In the genomic region with DNA sequence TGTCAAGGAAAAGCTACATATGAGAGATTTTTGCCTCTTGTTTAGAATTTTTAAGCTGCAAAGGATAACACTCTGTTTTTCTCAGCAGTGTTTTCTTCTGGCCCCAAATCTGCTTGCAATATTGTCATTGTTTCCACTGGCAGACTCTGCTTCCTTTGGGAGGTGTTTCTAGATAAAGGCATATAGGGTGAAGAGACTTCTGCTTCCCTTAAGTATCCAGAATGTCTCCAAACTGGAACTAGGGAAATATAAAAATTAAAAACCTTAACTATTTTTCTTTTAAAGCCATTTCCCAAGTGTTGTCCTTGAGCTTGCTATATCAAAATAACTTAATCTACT, we compare ENCODE assay signal across 24 cellular contexts. TPM values are rescaled to one million over a fixed set of nuclear protein-coding genes. Genes with fewer than 3 reads are reported as not detected.
"Had no signal": no experiment of that assay in that cellular context is flagged by ENCODE, and none has a peak within 500 bp of the region (broad histone marks: within the 10 kb centered on the region; RNA-seq: fewer than 3 reads in every experiment).

No MANE protein-coding gene starts in this region.

- H3K27ac Mint-ChIP-seq: nephron; stimulated activated naive B cell treated with anti-CD40 and anti-IgM and Interleukin-4, amounts not matched to agents 10 μg/mL and 1 μg/mL and 100 μg/mL, for 72 hours had no signal

- H3K27ac ChIP-seq: coronary artery, dorsolateral prefrontal cortex, esophagus squamous epithelium, parathyroid adenoma, psoas muscle, sigmoid colon, skin epidermis had no signal

- DNase-seq: cerebellar nuclear complex; dorsolateral prefrontal cortex; effector CD8-positive, alpha-beta T cell; esophagus squamous epithelium; foreskin melanocyte; hippocampal formation; left colon; left ventricle myocardium superior; mesendoderm; naive B cell; occipital lobe; psoas muscle; sigmoid colon; stimulated activated CD4-positive, alpha-beta T cell treated with anti-CD3 and anti-CD28 coated beads, Interleukin-2, amount 100 ng/mL, for 24 hours; stimulated activated CD4-positive, alpha-beta T cell treated with anti-CD3 and anti-CD28 coated beads, Interleukin-4, amount 100 ng/mL, for 4 hours; stimulated activated naive B cell treated with anti-CD40 and anti-IgM and Interleukin-4, amounts not matched to agents 10 μg/mL and 1 μg/mL and 100 μg/mL, for 72 hours had no signal

- H3K4me1 Mint-ChIP-seq: nephron had no signal

- H3K4me3 ChIP-seq: coronary artery, dorsolateral prefrontal cortex, esophagus squamous epithelium, psoas muscle, sigmoid colon, skin epidermis had no signal

- H3K4me1 ChIP-seq: esophagus squamous epithelium, parathyroid adenoma, psoas muscle, sigmoid colon had no signal

- H3K9me3 ChIP-seq: esophagus squamous epithelium, psoas muscle, sigmoid colon had no signal

- H3K36me3 Mint-ChIP-seq: naive B cell; stimulated activated naive B cell treated with anti-CD40 and anti-IgM and Interleukin-4, amounts not matched to agents 10 μg/mL and 1 μg/mL and 100 μg/mL, for 72 hours had no signal

- H3K9ac ChIP-seq: parathyroid adenoma had no signal

- H3K27me3 Mint-ChIP-seq: naive B cell; stimulated activated naive B cell treated with anti-CD40 and anti-IgM and Interleukin-4, amounts not matched to agents 10 μg/mL and 1 μg/mL and 100 μg/mL, for 72 hours had no signal

- H3K9me3 Mint-ChIP-seq: naive B cell; nephron; stimulated activated naive B cell treated with anti-CD40 and anti-IgM and Interleukin-4, amounts not matched to agents 10 μg/mL and 1 μg/mL and 100 μg/mL, for 72 hours had no signal

- H3K36me3 ChIP-seq: esophagus squamous epithelium, sigmoid colon had no signal

- H2AFZ ChIP-seq: parathyroid adenoma had no signal

- H3K27me3 ChIP-seq: dorsolateral prefrontal cortex, esophagus squamous epithelium, sigmoid colon had no signal

- H3K79me2 ChIP-seq: parathyroid adenoma had no signal

- ATAC-seq: left colon; left ventricle myocardium superior; psoas muscle; stimulated activated naive B cell treated with anti-CD40 and anti-IgM and Interleukin-4, amounts not matched to agents 10 μg/mL and 1 μg/mL and 100 μg/mL, for 72 hours had no signal

- H3K4me3 Mint-ChIP-seq: naive B cell; nephron; stimulated activated naive B cell treated with anti-CD40 and anti-IgM and Interleukin-4, amounts not matched to agents 10 μg/mL and 1 μg/mL and 100 μg/mL, for 72 hours had no signal

- FAIRE-seq: endometrium had no signal

RNA-seq across cellular contexts. Expression of a gene that starts 40.5 kb away (rescaled TPM):
- total RNA-seq: epithelial cell of proximal tubule, kidney epithelial cell, lung microvascular endothelial cell had no signal
- polyA plus RNA-seq: sigmoid colon had no signal
